ENCODE assay signal across 10 cellular contexts in the genomic region with DNA sequence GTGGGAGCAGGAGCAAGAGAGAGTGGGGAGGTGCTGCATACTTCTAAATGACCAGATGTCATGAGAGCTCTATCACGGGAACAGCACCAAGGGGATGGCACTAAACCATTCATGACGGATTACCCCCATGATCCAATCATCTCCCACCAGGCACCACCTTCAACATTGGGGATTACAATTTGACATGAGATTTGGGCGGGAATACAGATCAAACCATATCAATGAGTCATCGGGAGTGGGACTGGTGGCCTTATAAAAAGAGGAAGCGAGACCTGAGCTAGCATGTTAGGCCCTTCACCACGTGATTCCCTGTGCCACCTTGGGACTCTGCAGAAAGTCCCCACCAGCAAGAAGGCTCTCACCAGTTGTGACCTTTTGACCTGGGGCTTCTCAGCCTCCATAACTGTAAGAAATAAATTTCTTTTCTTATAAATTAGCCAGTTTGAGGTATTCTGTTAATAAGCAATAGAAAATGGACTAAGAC. TPM values are rescaled to one million over a fixed set of nuclear protein-coding genes. Genes with fewer than 3 reads are reported as not detected.
DNase-seq lines count a peak whose midpoint lies in the region; ATAC-seq and TF ChIP-seq lines count a peak whose summit lies in the region.
"Had no signal": no experiment of that assay in that cellular context is flagged by ENCODE, and none has a peak within 500 bp of the region (broad histone marks: within the 10 kb centered on the region; RNA-seq: fewer than 3 reads in every experiment).

No MANE protein-coding gene starts in this region.

- H3K36me3 ChIP-seq in mucosa of descending colon (ENCODE audit: low read depth) (no peaks in the 10 kb centered on the region), gastrocnemius medialis (no peaks in the 10 kb centered on the region), vagina (no peaks in the 10 kb centered on the region)

- TF ChIP-seq CTCF in mucosa of descending colon (IDR thresholded peaks at IDR 0.05) (no peak), gastrocnemius medialis (IDR thresholded peaks at IDR 0.05 in 4 of 5, conservative IDR thresholded peaks at IDR 0.05 in 1 of 5) (no peak), vagina (IDR thresholded peaks at IDR 0.05) (no peak)

- DNase-seq in mucosa of descending colon = peak in 1 of 3 donors; percentile 15
- DNase-seq in gastrocnemius medialis = no peak
- no peak for DNase-seq in T-helper 2 cell treated with Interferon-gamma antibody and Interleukin-4, amounts not matched to agents 5 μg/mL and 100 μg/mL, for 36 hours (ENCODE audit: low spot score)
- no peak for DNase-seq in vagina (ENCODE audit: extremely low spot score in 2 of 2)
- DNase-seq in NCI-H1694 treated with DMSO at 0.1 percent for 48 hours (lab: John Stamatoyannopoulos, UW) = no peak
- DNase-seq: NCI-H1092 treated with DMSO at 0.1 percent for 48 hours had no signal

- H3K4me1 ChIP-seq in mucosa of descending colon (ENCODE audit: low read depth) (no peaks in the 10 kb centered on the region), gastrocnemius medialis (no peaks in the 10 kb centered on the region), vagina (no peaks in the 10 kb centered on the region)

- no peak overlapping the region for H3K27ac ChIP-seq in gastrocnemius medialis
- H3K27ac ChIP-seq in vagina = no peak overlapping the region

- no peaks in the 10 kb centered on the region for H3K4me1 Mint-ChIP-seq in T-helper 2 cell treated with Interferon-gamma antibody and Interleukin-4, amounts not matched to agents 5 μg/mL and 100 μg/mL, for 36 hours (ENCODE audit: low read depth)

- intact Hi-C loops in mucosa of descending colon (cut with DNase I, micrococcal nuclease) (no loop called here), gastrocnemius medialis (cut with DNase I; ENCODE audit: low total_unique reads) (no loop called here), vagina (cut with DNase I) (no loop called here)

- H3K4me3 Mint-ChIP-seq in T-helper 2 cell treated with Interferon-gamma antibody and Interleukin-4, amounts not matched to agents 5 μg/mL and 100 μg/mL, for 36 hours = no peak overlapping the region

- in situ Hi-C loops in gastrocnemius medialis (cut with MboI; ENCODE audit: low sequenced_read_pairs in 4 of 4) = no loop called here

- ATAC-seq in GM18909 (IDR thresholded peaks at IDR 0.05; ENCODE audit: poor library complexity, unreplicated experiment) (peak; percentile 96), HG02571 (IDR thresholded peaks at IDR 0.05; ENCODE audit: unreplicated experiment) (peak; percentile 99), HG03520 (IDR thresholded peaks at IDR 0.05; ENCODE audit: unreplicated experiment) (peak; percentile 92), mucosa of descending colon (peak; percentile 65), gastrocnemius medialis (no peak)

- TF ChIP-seq POLR2A in gastrocnemius medialis (IDR thresholded peaks at IDR 0.05) (no peak), vagina (IDR thresholded peaks at IDR 0.05) (no peak)

- no peak overlapping the region for H3K27ac Mint-ChIP-seq in T-helper 2 cell treated with Interferon-gamma antibody and Interleukin-4, amounts not matched to agents 5 μg/mL and 100 μg/mL, for 36 hours

- H3K27me3 Mint-ChIP-seq in T-helper 2 cell treated with Interferon-gamma antibody and Interleukin-4, amounts not matched to agents 5 μg/mL and 100 μg/mL, for 36 hours (ENCODE audit: low read depth) = peaks cover 9% of the 10 kb centered on the region

- H3K27me3 ChIP-seq in gastrocnemius medialis = no peaks in the 10 kb centered on the region
- H3K27me3 ChIP-seq in vagina = no peaks in the 10 kb centered on the region

- H3K4me3 ChIP-seq in mucosa of descending colon = no peak overlapping the region
- H3K4me3 ChIP-seq in gastrocnemius medialis = no peak overlapping the region
- no peak overlapping the region for H3K4me3 ChIP-seq in vagina

- H3K36me3 Mint-ChIP-seq in T-helper 2 cell treated with Interferon-gamma antibody and Interleukin-4, amounts not matched to agents 5 μg/mL and 100 μg/mL, for 36 hours (ENCODE audit: low read depth) = no peaks in the 10 kb centered on the region

- H3K9me3 ChIP-seq in mucosa of descending colon (no peaks in the 10 kb centered on the region), gastrocnemius medialis (no peaks in the 10 kb centered on the region), vagina (no peaks in the 10 kb centered on the region)

- no peaks in the 10 kb centered on the region for H3K9me3 Mint-ChIP-seq in T-helper 2 cell treated with Interferon-gamma antibody and Interleukin-4, amounts not matched to agents 5 μg/mL and 100 μg/mL, for 36 hours

RNA-seq across cellular contexts. Expression of gene COX8C, which starts 28.7 kb away (rescaled TPM):
- total RNA-seq in mucosa of descending colon (not detected), gastrocnemius medialis (not detected), vagina (not detected)
- total RNA-seq: kidney epithelial cell had no signal

RNA-seq across cellular contexts. Expression of gene BTBD7, which starts 42.9 kb away (rescaled TPM):
- 10 to 100 TPM; 39.9 to 59.2 (median 45.6) TPM for total RNA-seq in mucosa of descending colon
- total RNA-seq in gastrocnemius medialis = 10 to 100 TPM in 3 of 4 donors, 1 to 10 TPM in 1; 10.0 to 16.9 (median 12.1) TPM
- total RNA-seq in vagina = 28.5 TPM

RNA-seq across cellular contexts. Expression of gene UNC79, which starts 55.0 kb away (rescaled TPM):
- total RNA-seq in mucosa of descending colon (under 1 TPM; 0.09 to 0.89 (median 0.12) TPM), gastrocnemius medialis (under 1 TPM; 0.33 to 0.73 (median 0.51) TPM), vagina (0.49 TPM)

Comparison
In these comparisons a context has a peak if more than half of its experiments do, and no peak if none do; other contexts are left out.
1. ATAC-seq: peak in GM18909 (single experiment), HG02571 (single experiment), HG03520 (single experiment) and mucosa of descending colon (single experiment); none in gastrocnemius medialis (0 of 2).